In genomic region chr2:112835553-112836535, GRCh38 we compare ENCODE assay signal across 15 cellular contexts. TPM values are rescaled to one million over a fixed set of nuclear protein-coding genes. Genes with fewer than 3 reads are reported as not detected.
DNase-seq lines count a peak whose midpoint lies in the region; ATAC-seq and TF ChIP-seq lines count a peak whose summit lies in the region.
"Had no signal": no experiment of that assay in that cellular context is flagged by ENCODE, and none has a peak within 500 bp of the region (broad histone marks: within the 10 kb centered on the region; RNA-seq: fewer than 3 reads in every experiment).

No MANE protein-coding gene starts in this region.

- H3K9me3 Mint-ChIP-seq in natural killer cell treated with Interleukin-12 subunit alpha and Interleukin-12 subunit beta and Interleukin-15 and Interleukin-18, amount 100 ng/mL, for 72 hours, result peaks cover 5% of the 10 kb centered on the region
- no peaks in the 10 kb centered on the region for H3K9me3 Mint-ChIP-seq in natural killer cell
- peaks cover 0 to 1% of the 10 kb centered on the region in 2 donors for H3K9me3 Mint-ChIP-seq in activated T-cell treated with anti-CD3 and anti-CD28 coated beads, Interleukin-2, amount 50 U/mL, for 72 hours
- H3K9me3 Mint-ChIP-seq: nephron had no signal

- H3K4me3 ChIP-seq in adipocyte (ENCODE audit: low read length) (peak overlapping the region; percentile 67), upper lobe of right lung (peak overlapping the region; percentile 31)
- H3K4me3 ChIP-seq: uterus had no signal

- H3K9me3 ChIP-seq in adipocyte (ENCODE audit: control insufficient read depth, low read length) (no peaks in the 10 kb centered on the region), upper lobe of right lung (no peaks in the 10 kb centered on the region)
- H3K9me3 ChIP-seq: uterus had no signal

- peaks cover 18 to 28% of the 10 kb centered on the region in 2 donors for H3K4me1 Mint-ChIP-seq in natural killer cell treated with Interleukin-12 subunit alpha and Interleukin-12 subunit beta and Interleukin-15 and Interleukin-18, amount 100 ng/mL, for 72 hours (ENCODE audit: low read depth in 2 of 2)
- peaks cover 11 to 12% of the 10 kb centered on the region in 2 donors for H3K4me1 Mint-ChIP-seq in natural killer cell
- H3K4me1 Mint-ChIP-seq in activated T-cell treated with anti-CD3 and anti-CD28 coated beads, Interleukin-2, amount 50 U/mL, for 72 hours (ENCODE audit: low read depth), result no peaks in the 10 kb centered on the region

- no peaks in the 10 kb centered on the region for H3K36me3 Mint-ChIP-seq in natural killer cell treated with Interleukin-12 subunit alpha and Interleukin-12 subunit beta and Interleukin-15 and Interleukin-18, amount 100 ng/mL, for 72 hours
- H3K36me3 Mint-ChIP-seq in natural killer cell, result no peaks in the 10 kb centered on the region
- no peaks in the 10 kb centered on the region for H3K36me3 Mint-ChIP-seq in activated T-cell treated with anti-CD3 and anti-CD28 coated beads, Interleukin-2, amount 50 U/mL, for 72 hours (ENCODE audit: insufficient read depth in 2 of 2)
- H3K36me3 Mint-ChIP-seq: IgD-negative memory B cell had no signal

- H3K36me3 ChIP-seq in adipocyte (ENCODE audit: control insufficient read depth, insufficient read depth, low read length, severe bottlenecking) (no peaks in the 10 kb centered on the region), upper lobe of right lung (no peaks in the 10 kb centered on the region)
- H3K36me3 ChIP-seq: uterus had no signal

- H3K27ac ChIP-seq in foreskin keratinocyte (peak overlapping the region; percentile 93), upper lobe of right lung (no peak overlapping the region)
- H3K27ac ChIP-seq: uterus had no signal

- H3K9ac ChIP-seq in adipocyte (ENCODE audit: low read length), result peak overlapping the region; percentile 44

- H3K27ac Mint-ChIP-seq in natural killer cell treated with Interleukin-12 subunit alpha and Interleukin-12 subunit beta and Interleukin-15 and Interleukin-18, amount 100 ng/mL, for 72 hours, result peak overlapping the region in 1 of 2 donors; percentile 4
- H3K27ac Mint-ChIP-seq in natural killer cell, result no peak overlapping the region
- no peak overlapping the region for H3K27ac Mint-ChIP-seq in activated T-cell treated with anti-CD3 and anti-CD28 coated beads, Interleukin-2, amount 50 U/mL, for 72 hours
- H3K27ac Mint-ChIP-seq: IgD-negative memory B cell, nephron had no signal

- TF ChIP-seq CTCF in natural killer cell (IDR thresholded peaks at IDR 0.05) (no peak), foreskin keratinocyte (conservative IDR thresholded peaks at IDR 0.05) (no peak), upper lobe of right lung (IDR thresholded peaks at IDR 0.05) (no peak)

- no peaks in the 10 kb centered on the region for H3K27me3 ChIP-seq in adipocyte (replicated peaks; ENCODE audit: control insufficient read depth, insufficient read depth, low read length)
- no peaks in the 10 kb centered on the region for H3K27me3 ChIP-seq in foreskin keratinocyte
- no peaks in the 10 kb centered on the region for H3K27me3 ChIP-seq in upper lobe of right lung
- H3K27me3 ChIP-seq: uterus had no signal

- DNase-seq in natural killer cell treated with Interleukin-12 subunit alpha and Interleukin-12 subunit beta and Interleukin-15 and Interleukin-18, amount 100 ng/mL, for 72 hours (ENCODE audit: low spot score), result no peak
- DNase-seq in natural killer cell (no peak), adipocyte (ENCODE audit: low read depth) (no peak), foreskin keratinocyte (no peak), upper lobe of right lung (no peak), NCI-H187 treated with DMSO at 0.1 percent for 48 hours (lab: John Stamatoyannopoulos, UW) (no peak), NCI-H2227 (lab: John Stamatoyannopoulos, UW; ENCODE audit: unreplicated experiment) (no peak)
- DNase-seq in activated T-cell treated with anti-CD3 and anti-CD28 coated beads, Interleukin-2, amount 50 U/mL, for 72 hours, result no peak
- DNase-seq: NCI-H1092, NCI-H2171, RPMI8226, uterus had no signal

- H3K27me3 Mint-ChIP-seq in natural killer cell treated with Interleukin-12 subunit alpha and Interleukin-12 subunit beta and Interleukin-15 and Interleukin-18, amount 100 ng/mL, for 72 hours, result peaks cover 6 to 11% of the 10 kb centered on the region in 2 donors
- peaks cover 5 to 28% of the 10 kb centered on the region in 2 donors for H3K27me3 Mint-ChIP-seq in natural killer cell (ENCODE audit: low read depth in 2 of 2)
- peaks cover 34% of the 10 kb centered on the region for H3K27me3 Mint-ChIP-seq in activated T-cell treated with anti-CD3 and anti-CD28 coated beads, Interleukin-2, amount 50 U/mL, for 72 hours (ENCODE audit: low read depth)
- H3K27me3 Mint-ChIP-seq: IgD-negative memory B cell had no signal

- intact Hi-C loops in natural killer cell (cut with micrococcal nuclease), result no loop called here
- intact Hi-C loops in upper lobe of right lung (cut with DNase I), result no loop called here

- H3K4me1 ChIP-seq in adipocyte (ENCODE audit: control insufficient read depth, insufficient read depth, low read length) (peaks cover 42% of the 10 kb centered on the region), foreskin keratinocyte (peaks cover 10% of the 10 kb centered on the region), upper lobe of right lung (no peaks in the 10 kb centered on the region)
- H3K4me1 ChIP-seq: uterus had no signal

- H3K4me3 Mint-ChIP-seq in natural killer cell treated with Interleukin-12 subunit alpha and Interleukin-12 subunit beta and Interleukin-15 and Interleukin-18, amount 100 ng/mL, for 72 hours, result peak overlapping the region; percentile 24
- H3K4me3 Mint-ChIP-seq in natural killer cell, result no peak overlapping the region
- no peak overlapping the region for H3K4me3 Mint-ChIP-seq in activated T-cell treated with anti-CD3 and anti-CD28 coated beads, Interleukin-2, amount 50 U/mL, for 72 hours
- H3K4me3 Mint-ChIP-seq: nephron had no signal

- no peak for ATAC-seq in natural killer cell treated with Interleukin-12 subunit alpha and Interleukin-12 subunit beta and Interleukin-15 and Interleukin-18, amount 100 ng/mL, for 72 hours
- no peak for ATAC-seq in natural killer cell
- no peak for ATAC-seq in foreskin keratinocyte
- ATAC-seq in upper lobe of right lung, result no peak
- ATAC-seq in activated T-cell treated with anti-CD3 and anti-CD28 coated beads, Interleukin-2, amount 50 U/mL, for 72 hours (replicated peaks in 1 of 2), result no peak

RNA-seq across cellular contexts. Expression of gene IL1B, which starts 0.7 kb away (rescaled TPM):
- 10 to 100 TPM in 1 of 2 donors, 1 to 10 TPM in 1; 1.8 to 12.0 TPM for total RNA-seq in natural killer cell treated with Interleukin-12 subunit alpha and Interleukin-12 subunit beta and Interleukin-15 and Interleukin-18, amount 100 ng/mL, for 72 hours
- total RNA-seq in natural killer cell (100 to 1,000 TPM in 2 of 3 donors, 10 to 100 TPM in 1; 92.6 to 250 (median 110) TPM), foreskin keratinocyte (84.8 and 98.9 TPM in 2 replicates), upper lobe of right lung (11.5 TPM)
- polyA plus RNA-seq in foreskin keratinocyte, result 69.6 and 88.5 TPM in 2 replicates
- under 1 TPM in 1 of 2 donors, not detected in 1; 0.14 TPM for total RNA-seq in activated T-cell treated with anti-CD3 and anti-CD28 coated beads, Interleukin-2, amount 50 U/mL, for 72 hours
- total RNA-seq: T-helper 1 cell treated with Interleukin-12 subunit alpha and Interleukin-12 subunit beta and Interleukin-4 antibody, amounts not matched to agents 30 ng/mL and 1 ng/mL, for 36 hours had no signal
- polyA plus RNA-seq: IgD-negative memory B cell had no signal

RNA-seq across cellular contexts. Expression of gene IL1A, which starts 51.6 kb away (rescaled TPM):
- total RNA-seq in natural killer cell treated with Interleukin-12 subunit alpha and Interleukin-12 subunit beta and Interleukin-15 and Interleukin-18, amount 100 ng/mL, for 72 hours, result 10 to 100 TPM in 1 of 2 donors, under 1 TPM in 1; 0.25 to 12.3 TPM
- total RNA-seq in natural killer cell (1 to 10 TPM in 1 of 3 donors, under 1 TPM in 1, not detected in 1; 0.45 to 1.6 TPM), foreskin keratinocyte (263 and 311 TPM in 2 replicates), upper lobe of right lung (1.9 TPM)
- 156 and 231 TPM in 2 replicates for polyA plus RNA-seq in foreskin keratinocyte
- 1 to 10 TPM; 1.4 to 6.6 TPM for total RNA-seq in activated T-cell treated with anti-CD3 and anti-CD28 coated beads, Interleukin-2, amount 50 U/mL, for 72 hours
- polyA plus RNA-seq: IgD-negative memory B cell had no signal

Comparison
In these comparisons a context has a peak if more than half of its experiments do, and no peak if none do; other contexts are left out.
1. RNA of gene IL1A, which starts 51.6 kb away (total RNA-seq): 263 to 311 TPM in foreskin keratinocyte; 0.25 to 12.3 TPM in natural killer cell treated with Interleukin-12 subunit alpha and Interleukin-12 subunit beta and Interleukin-15 and Interleukin-18, amount 100 ng/mL, for 72 hours, 1.4 to 6.6 TPM in activated T-cell treated with anti-CD3 and anti-CD28 coated beads, Interleukin-2, amount 50 U/mL, for 72 hours, 1.9 TPM in upper lobe of right lung (single experiment) and 0.45 to 1.6 TPM in natural killer cell; every median in the first group is over 10 times any median in the second.